In genomic region chr1:153967109-153967999, GRCh38 we compare ENCODE assay signal across 8 cellular contexts. TPM values are rescaled to one million over a fixed set of nuclear protein-coding genes. Genes with fewer than 3 reads are reported as not detected.
DNase-seq lines count a peak whose midpoint lies in the region; ATAC-seq and TF ChIP-seq lines count a peak whose summit lies in the region.

CREB3L4 (plus strand) TSS chr1:153967902; CDS start chr1:153968526, 624 bp downstream.

- peaks cover 54% of the 10 kb centered on the region for H3K4me1 Mint-ChIP-seq in CD14-positive monocyte

- peak; percentile 52 for ATAC-seq in GM19328 (IDR thresholded peaks at IDR 0.05; ENCODE audit: unreplicated experiment)
- ATAC-seq in HG03469 (IDR thresholded peaks at IDR 0.05; ENCODE audit: unreplicated experiment) = peak; percentile 59
- peak; percentile 77 for ATAC-seq in left lobe of liver

- peak; percentile 82 for DNase-seq in CD14-positive monocyte (ENCODE audit: low spot score)
- DNase-seq in NCI-H524 treated with DMSO at 0.1 percent for 48 hours (lab: John Stamatoyannopoulos, UW) = peak; percentile 91
- peak; percentile 89 for DNase-seq in activated CD4-positive, alpha-beta T cell treated with anti-CD3 and anti-CD28 coated beads for 48 hours
- peak; percentile 98 for DNase-seq in dedifferentiated amniotic fluid mesenchymal stem cell (ENCODE audit: extremely low spot score)
- peak; percentile 94 for DNase-seq in left lobe of liver (ENCODE audit: low spot score)
- peak; percentile 67 to 71 for DNase-seq in stimulated activated CD4-positive, alpha-beta T cell treated with anti-CD3 and anti-CD28 coated beads, Interleukin-2, amount 100 ng/mL, for 48 hours

- intact Hi-C loops in CD14-positive monocyte (cut with micrococcal nuclease) = loop anchor here in 1 of 2 donors (1.0 kb wide), 1 partner anchor 10 kb away; no protein-coding TSS in a partner anchor

- H3K27me3 Mint-ChIP-seq in CD14-positive monocyte (ENCODE audit: low read depth in 3 of 3) = peaks cover 2 to 4% (median 2%) of the 10 kb centered on the region in 3 donors

- no peaks in the 10 kb centered on the region for H3K36me3 Mint-ChIP-seq in CD14-positive monocyte

- TF ChIP-seq CTCF in CD14-positive monocyte (IDR thresholded peaks at IDR 0.05) = peak; percentile 26

- peak within 1 kb of the TSS; percentile 91 to 98 (median 97) for H3K27ac Mint-ChIP-seq in CD14-positive monocyte

- no peaks in the 10 kb centered on the region for H3K9me3 Mint-ChIP-seq in CD14-positive monocyte

- peak within 1 kb of the TSS; percentile 95 to 97 for H3K4me3 Mint-ChIP-seq in CD14-positive monocyte

RNA-seq across cellular contexts. Expression of gene CREB3L4, which starts in this region (rescaled TPM):
- polyA plus RNA-seq in CD14-positive monocyte = 1 to 10 TPM; 5.0 to 6.8 TPM
- total RNA-seq in left lobe of liver = 9.0 TPM

Comparison
In these comparisons a context has a peak if more than half of its experiments do, and no peak if none do; other contexts are left out.
1. Peak in every context shown above with its lines: DNase-seq and ATAC-seq.